Comparison of ENCODE assay signal across 8 cellular contexts in the genomic region with DNA sequence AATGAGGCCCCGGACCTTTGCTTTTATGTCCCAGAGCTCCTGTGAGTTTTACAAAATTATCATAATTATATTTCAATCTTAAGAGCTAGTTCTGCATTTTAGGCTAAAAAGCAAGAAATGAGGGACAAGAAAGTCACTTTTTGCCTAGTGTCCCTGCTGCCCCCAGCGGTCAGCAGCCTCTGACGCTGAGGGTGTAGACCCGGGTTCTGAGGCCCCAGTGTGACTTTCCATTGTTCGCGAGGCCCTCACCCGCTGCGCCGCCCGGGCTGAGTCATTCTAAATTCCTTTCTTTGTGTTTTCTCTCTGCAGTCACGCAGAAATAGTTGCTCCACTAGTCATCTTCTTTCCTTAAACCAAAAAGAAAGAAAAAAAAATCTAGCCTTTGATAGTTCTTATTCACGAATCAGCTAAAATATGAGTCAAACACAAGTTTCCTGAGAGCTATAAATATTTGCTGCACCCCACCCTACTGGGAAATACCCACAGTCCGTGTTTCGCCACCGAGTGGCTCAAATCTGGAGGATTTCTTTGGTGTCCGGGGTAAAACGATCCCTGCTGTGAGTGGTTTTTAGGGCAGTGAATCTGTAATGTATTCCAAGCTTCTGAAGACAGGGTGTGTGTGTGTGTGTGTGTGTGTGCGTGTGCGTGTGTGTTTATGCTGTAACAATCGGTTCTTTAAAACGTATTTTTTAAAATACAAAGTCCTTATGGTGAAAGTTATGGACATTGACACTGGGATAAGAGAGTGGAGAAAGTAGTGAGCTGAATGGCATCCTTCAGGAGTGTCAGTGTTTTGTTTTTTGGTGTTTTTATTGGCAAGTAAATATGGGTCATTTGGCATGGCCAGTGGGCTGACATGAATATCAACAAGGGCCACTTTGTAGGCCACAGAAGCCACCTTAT. TPM values are rescaled to one million over a fixed set of nuclear protein-coding genes. Genes with fewer than 3 reads are reported as not detected.
DNase-seq lines count a peak whose midpoint lies in the region; ATAC-seq, FAIRE-seq and TF ChIP-seq lines count a peak whose summit lies in the region.

No MANE protein-coding gene starts in this region.

- no peaks in the 10 kb centered on the region for H3K9me3 ChIP-seq in smooth muscle cell (replicated peaks; ENCODE audit: low read depth)

- H3K79me2 ChIP-seq in smooth muscle cell (ENCODE audit: low read depth), result no peaks in the 10 kb centered on the region

- H3K36me3 ChIP-seq in brain microvascular endothelial cell (replicated peaks) (no peaks in the 10 kb centered on the region), smooth muscle cell (ENCODE audit: low read depth) (no peaks in the 10 kb centered on the region)

- H3K9ac ChIP-seq in smooth muscle cell (ENCODE audit: low read depth), result peak overlapping the region; percentile 96

- H3K4me3 ChIP-seq in brain microvascular endothelial cell (ENCODE audit: low read depth, low read length) (peak overlapping the region; percentile 39), smooth muscle cell (peak overlapping the region; percentile 44)

- peak; percentile 69 for TF ChIP-seq CTCF in brain microvascular endothelial cell (IDR thresholded peaks at IDR 0.05; ENCODE audit: low read depth, low read length, missing control alignments)
- peak; percentile 37 for TF ChIP-seq CTCF in smooth muscle cell (IDR thresholded peaks at IDR 0.05; ENCODE audit: borderline replicate concordance, insufficient read depth, poor library complexity, severe bottlenecking)

- FAIRE-seq in HTR-8/SVneo (lab: Jason Lieb, UNC), result no peak
- peak; percentile 88 for FAIRE-seq in TTC549 (lab: Jason Lieb, UNC)

- H3K27ac ChIP-seq in brain microvascular endothelial cell (peak overlapping the region; percentile 93), smooth muscle cell (ENCODE audit: low read depth) (peak overlapping the region; percentile 100)

- peaks cover 0 to 5% (median 0%) of the 10 kb centered on the region in 3 donors for H3K36me3 Mint-ChIP-seq in immature natural killer cell

- no peaks in the 10 kb centered on the region for H4K20me1 ChIP-seq in smooth muscle cell (ENCODE audit: low read depth)

- 1% methylated on average over 21 of the region's 21 CpGs for WGBS in smooth muscle cell (ENCODE audit: low lambda C conversion rate)

- peak; percentile 70 for ATAC-seq in GM21390 (IDR thresholded peaks at IDR 0.05; ENCODE audit: unreplicated experiment)

- peak overlapping the region; percentile 79 to 92 (median 85) for H3K4me3 Mint-ChIP-seq in immature natural killer cell

- H3K27me3 Mint-ChIP-seq in immature natural killer cell (ENCODE audit: low read depth in 3 of 3), result peaks cover 0 to 11% (median 1%) of the 10 kb centered on the region in 3 donors

- in situ Hi-C loops in brain microvascular endothelial cell (cut with HindIII; ENCODE audit: low pct_ligation_motif_present, low sequenced_read_pairs), result no loop called here

- peak overlapping the region; percentile 19 for H2AFZ ChIP-seq in smooth muscle cell (ENCODE audit: low read depth)

- peaks cover 0 to 4% (median 3%) of the 10 kb centered on the region in 6 donors for H3K9me3 Mint-ChIP-seq in immature natural killer cell

- H3K4me2 ChIP-seq in smooth muscle cell, result peak overlapping the region; percentile 81

- peaks cover 18% of the 10 kb centered on the region for H3F3A ChIP-seq in smooth muscle cell (ENCODE audit: low read depth)

- H3K4me1 Mint-ChIP-seq in immature natural killer cell, result peaks cover 26 to 32% of the 10 kb centered on the region in 2 donors

- H3K4me1 ChIP-seq in smooth muscle cell (ENCODE audit: low read depth), result peaks cover 36% of the 10 kb centered on the region

- H3K27me3 ChIP-seq in brain microvascular endothelial cell (replicated peaks) (no peaks in the 10 kb centered on the region), smooth muscle cell (ENCODE audit: low read depth) (no peaks in the 10 kb centered on the region)

- DNase-seq in COLO829 (ENCODE audit: low spot score) (peak; percentile 74), HTR-8/SVneo (ENCODE audit: insufficient read length, low spot score) (peak; percentile 87), brain microvascular endothelial cell (peak; percentile 97), immature natural killer cell (peak; percentile 59 to 63 (median 62)), smooth muscle cell (lab: John Stamatoyannopoulos, UW; ENCODE audit: unreplicated experiment) (peak; percentile 61), cerebellum (ENCODE audit: low spot score) (no peak)

- H3K27ac Mint-ChIP-seq in immature natural killer cell, result peak overlapping the region; percentile 96 to 99 (median 96)

RNA-seq across cellular contexts. Expression of a gene that starts 59.7 kb away (rescaled TPM):
- over 10,000 TPM in 1 of 3 donors, 1,000 to 10,000 TPM in 2; 4,920 to 10,209 (median 5,498) TPM for polyA plus RNA-seq in immature natural killer cell
- 8,046 and 9,106 TPM in 2 replicates for total RNA-seq in smooth muscle cell
- 2,147 and 2,255 TPM in 2 replicates for polyA plus RNA-seq in smooth muscle cell
- 9,230 TPM for total RNA-seq in cerebellum
